Comparison of ENCODE assay signal across 8 cellular contexts in the genomic region with DNA sequence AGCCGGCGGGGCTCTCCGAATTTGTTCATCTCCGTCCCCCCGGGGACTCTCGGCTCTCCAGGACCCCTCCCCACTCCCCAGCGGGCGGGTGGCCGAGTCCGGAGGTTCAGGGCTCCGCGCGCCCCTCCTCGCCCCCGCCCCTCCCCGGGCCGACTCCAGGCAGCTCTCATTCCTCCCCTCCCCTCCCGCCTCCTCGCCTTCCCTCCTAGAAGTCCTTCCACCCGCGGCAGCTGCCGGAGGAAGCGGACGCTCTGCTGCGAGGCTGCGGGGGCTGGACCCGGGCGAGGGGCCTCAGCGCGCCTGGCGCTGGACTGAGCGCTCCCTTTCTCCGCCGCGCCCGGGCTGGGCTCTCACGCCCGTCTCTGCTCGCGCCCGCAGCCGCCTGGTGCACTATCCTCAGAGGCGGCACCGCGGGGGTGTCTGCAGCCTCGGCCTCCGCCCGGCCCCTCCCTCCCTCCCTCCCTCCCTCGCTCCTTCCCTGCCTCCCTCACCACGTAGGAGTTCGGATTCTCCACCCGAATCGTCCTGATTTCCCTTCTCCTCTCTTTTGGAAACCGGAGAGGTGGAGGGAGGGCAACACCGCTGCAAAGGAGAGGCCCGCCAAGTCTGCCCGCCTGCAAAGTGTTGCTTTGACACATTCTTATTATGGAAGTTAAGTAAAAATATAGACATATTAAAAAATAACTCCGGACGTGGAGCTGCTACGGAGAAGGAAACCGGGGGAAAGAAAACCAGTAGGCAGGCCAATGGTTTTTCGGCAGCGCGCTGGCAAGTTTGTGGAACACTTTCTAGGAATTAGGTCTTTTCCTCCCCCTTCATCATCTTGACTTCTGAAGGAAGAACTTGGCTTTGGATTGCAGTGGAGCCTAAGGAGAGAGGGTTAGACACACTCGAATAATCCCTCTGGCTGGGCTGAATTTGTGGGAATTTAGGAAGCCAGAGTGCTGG. TPM values are rescaled to one million over a fixed set of nuclear protein-coding genes. Genes with fewer than 3 reads are reported as not detected.
A peak's percentile ranks its signal among the peaks of the same experiment; 100 is the strongest.
DNase-seq lines count a peak whose midpoint lies in the region; ATAC-seq and TF ChIP-seq lines count a peak whose summit lies in the region.

A gene with protein sequence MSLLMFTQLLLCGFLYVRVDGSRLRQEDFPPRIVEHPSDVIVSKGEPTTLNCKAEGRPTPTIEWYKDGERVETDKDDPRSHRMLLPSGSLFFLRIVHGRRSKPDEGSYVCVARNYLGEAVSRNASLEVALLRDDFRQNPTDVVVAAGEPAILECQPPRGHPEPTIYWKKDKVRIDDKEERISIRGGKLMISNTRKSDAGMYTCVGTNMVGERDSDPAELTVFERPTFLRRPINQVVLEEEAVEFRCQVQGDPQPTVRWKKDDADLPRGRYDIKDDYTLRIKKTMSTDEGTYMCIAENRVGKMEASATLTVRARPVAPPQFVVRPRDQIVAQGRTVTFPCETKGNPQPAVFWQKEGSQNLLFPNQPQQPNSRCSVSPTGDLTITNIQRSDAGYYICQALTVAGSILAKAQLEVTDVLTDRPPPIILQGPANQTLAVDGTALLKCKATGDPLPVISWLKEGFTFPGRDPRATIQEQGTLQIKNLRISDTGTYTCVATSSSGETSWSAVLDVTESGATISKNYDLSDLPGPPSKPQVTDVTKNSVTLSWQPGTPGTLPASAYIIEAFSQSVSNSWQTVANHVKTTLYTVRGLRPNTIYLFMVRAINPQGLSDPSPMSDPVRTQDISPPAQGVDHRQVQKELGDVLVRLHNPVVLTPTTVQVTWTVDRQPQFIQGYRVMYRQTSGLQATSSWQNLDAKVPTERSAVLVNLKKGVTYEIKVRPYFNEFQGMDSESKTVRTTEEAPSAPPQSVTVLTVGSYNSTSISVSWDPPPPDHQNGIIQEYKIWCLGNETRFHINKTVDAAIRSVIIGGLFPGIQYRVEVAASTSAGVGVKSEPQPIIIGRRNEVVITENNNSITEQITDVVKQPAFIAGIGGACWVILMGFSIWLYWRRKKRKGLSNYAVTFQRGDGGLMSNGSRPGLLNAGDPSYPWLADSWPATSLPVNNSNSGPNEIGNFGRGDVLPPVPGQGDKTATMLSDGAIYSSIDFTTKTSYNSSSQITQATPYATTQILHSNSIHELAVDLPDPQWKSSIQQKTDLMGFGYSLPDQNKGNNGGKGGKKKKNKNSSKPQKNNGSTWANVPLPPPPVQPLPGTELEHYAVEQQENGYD (N-terminal part only) (plus strand): TSS at position 494 of the 948 bp plus-strand sequence. CDS start 687 bp downstream, outside the sequence.

- TF ChIP-seq CTCF in lung (IDR thresholded peaks at IDR 0.05; ENCODE audit: control extremely low read depth, extremely low read depth) = no peak
- TF ChIP-seq CTCF in vagina (IDR thresholded peaks at IDR 0.05) = no peak

- H3K27me3 Mint-ChIP-seq in T-helper 17 cell = peaks cover 17% of the 10 kb centered on the region

- H3K4me3 ChIP-seq in lung = peak within 1 kb of the TSS; percentile 30
- peak within 1 kb of the TSS; percentile 58 to 66 for H3K4me3 ChIP-seq in vagina

- H3K36me3 Mint-ChIP-seq in T-helper 17 cell (ENCODE audit: low read depth) = no peaks in the 10 kb centered on the region

- no peak within 1 kb of the TSS for H3K27ac Mint-ChIP-seq in T-helper 17 cell

- no peaks in the 10 kb centered on the region for H3K36me3 ChIP-seq in lung (ENCODE audit: control insufficient read depth in 2 of 2, insufficient read depth in 2 of 2, low read length in 2 of 2)
- no peaks in the 10 kb centered on the region for H3K36me3 ChIP-seq in vagina

- no peak for TF ChIP-seq POLR2A in vagina (IDR thresholded peaks at IDR 0.05)

- no peaks in the 10 kb centered on the region for H3K4me1 ChIP-seq in lung (ENCODE audit: control insufficient read depth in 2 of 2, insufficient read depth in 2 of 2, low read length in 2 of 2)
- H3K4me1 ChIP-seq in vagina = peaks cover 10% of the 10 kb centered on the region

- peak within 1 kb of the TSS in 1 of 2 donors; percentile 52 for H3K27ac ChIP-seq in lung (ENCODE audit: low read depth in 1 of 2, low read length in 1 of 2)
- peak within 1 kb of the TSS; percentile 67 for H3K27ac ChIP-seq in vagina

- peak; percentile 53 for ATAC-seq in lung (ENCODE audit: insufficient read depth, low FRiP score)
- no peak for ATAC-seq in T-helper 17 cell

- no peaks in the 10 kb centered on the region for H3K4me1 Mint-ChIP-seq in T-helper 17 cell

- H3K9me3 ChIP-seq in lung (ENCODE audit: control insufficient read depth in 2 of 2, insufficient read depth in 1 of 2, low read length in 1 of 2) (peaks cover 0 to 2% of the 10 kb centered on the region in 2 donors), vagina (no peaks in the 10 kb centered on the region), T-helper 17 cell (ENCODE audit: control insufficient read depth, low read length, poor library complexity, severe bottlenecking) (no peaks in the 10 kb centered on the region)

- 1% methylated on average over 60 to 65 of the region's 65 CpGs for WGBS in lung, 2 donors

- intact Hi-C loops in vagina (cut with DNase I) = loop anchor here (10.0 kb wide), 2 partner anchors 215 to 1605 kb away; no protein-coding TSS in a partner anchor

- no peak within 1 kb of the TSS for H3K4me3 Mint-ChIP-seq in T-helper 17 cell

- peaks cover 3% of the 10 kb centered on the region for H3K27me3 ChIP-seq in lung (ENCODE audit: control insufficient read depth, insufficient read depth)
- H3K27me3 ChIP-seq in vagina = no peaks in the 10 kb centered on the region

- peak; percentile 16 for DNase-seq in DMS153 (lab: John Stamatoyannopoulos, UW)
- DNase-seq in NCI-H345 (lab: John Stamatoyannopoulos, UW) = peak; percentile 74
- peak; percentile 73 for DNase-seq in dedifferentiated amniotic fluid mesenchymal stem cell (ENCODE audit: extremely low spot score)
- DNase-seq in lung (ENCODE audit: low spot score) = peak; percentile 28
- no peak for DNase-seq in vagina (ENCODE audit: extremely low spot score in 2 of 2)
- no peak for DNase-seq in effector CD4-positive, alpha-beta T cell
- DNase-seq in GF-D8 (lab: John Stamatoyannopoulos, UW) = no peak
- DNase-seq in T-helper 17 cell = no peak

RNA-seq across cellular contexts. Expression of the gene that starts here (rescaled TPM):
- 10 to 100 TPM in 1 of 2 donors, 1 to 10 TPM in 1; 6.0 to 72.4 TPM for total RNA-seq in lung
- under 1 TPM; 0.30 to 0.55 TPM for polyA plus RNA-seq in lung
- total RNA-seq in vagina = 11.0 TPM
- total RNA-seq in T-helper 17 cell = not detected

Comparison
In these comparisons a context has a peak if more than half of its experiments do, and no peak if none do; other contexts are left out.
1. RNA of the gene that starts here (total RNA-seq): 6.0 to 72.4 TPM in lung and 11.0 TPM in vagina (single experiment); not detected in T-helper 17 cell; every median in the first group is over 4 times any median in the second.
2. DNase-seq: peak in DMS153 (single experiment), NCI-H345 (single experiment), dedifferentiated amniotic fluid mesenchymal stem cell (single experiment) and lung (single experiment); none in vagina (0 of 2), effector CD4-positive, alpha-beta T cell (single experiment), GF-D8 (single experiment) and T-helper 17 cell (0 of 3).